8 cellular contexts compared by ENCODE assay signal in genomic region chr5:174323878-174324281, GRCh38.
DNase-seq lines count a peak whose midpoint lies in the region; ATAC-seq and TF ChIP-seq lines count a peak whose summit lies in the region.

No MANE protein-coding gene starts in this region.

- no peak overlapping the region for H3K9ac ChIP-seq in adipocyte (ENCODE audit: low read length)

- peaks cover 17% of the 10 kb centered on the region for H3K27me3 Mint-ChIP-seq in memory B cell

- H3K36me3 Mint-ChIP-seq in memory B cell, result no peaks in the 10 kb centered on the region

- DNase-seq in Daoy (ENCODE audit: low read depth) (peak; percentile 87), LoVo (ENCODE audit: low spot score) (peak; percentile 55), adipocyte (ENCODE audit: low read depth) (peak; percentile 14), memory B cell (ENCODE audit: low spot score in 2 of 2) (no peak), foreskin melanocyte (no peak), NCI-H1694 (lab: John Stamatoyannopoulos, UW) (no peak), right atrium auricular region (ENCODE audit: low spot score) (no peak)

- H3K4me3 Mint-ChIP-seq in memory B cell, result no peak overlapping the region

- no peaks in the 10 kb centered on the region for H3K9me3 ChIP-seq in adipocyte (ENCODE audit: control insufficient read depth, low read length)
- H3K9me3 ChIP-seq in right atrium auricular region, result no peaks in the 10 kb centered on the region

- ATAC-seq in GM19468 (IDR thresholded peaks at IDR 0.05; ENCODE audit: extremely low read depth, unreplicated experiment) (peak; percentile 50), memory B cell (ENCODE audit: low read depth) (peak; percentile 22)

- H3K27ac Mint-ChIP-seq in memory B cell, result no peak overlapping the region

- no peak for TF ChIP-seq CTCF in right atrium auricular region (IDR thresholded peaks at IDR 0.05)

- H3K36me3 ChIP-seq in adipocyte (ENCODE audit: control insufficient read depth, insufficient read depth, low read length, severe bottlenecking), result no peaks in the 10 kb centered on the region
- no peaks in the 10 kb centered on the region for H3K36me3 ChIP-seq in right atrium auricular region

- no peak overlapping the region for H3K4me3 ChIP-seq in adipocyte (ENCODE audit: low read length)
- no peak overlapping the region for H3K4me3 ChIP-seq in right atrium auricular region

- peaks cover 5% of the 10 kb centered on the region for H3K9me3 Mint-ChIP-seq in memory B cell

- H3K4me1 Mint-ChIP-seq in memory B cell, result no peaks in the 10 kb centered on the region

- peaks cover 5% of the 10 kb centered on the region for H3K4me1 ChIP-seq in adipocyte (ENCODE audit: control insufficient read depth, insufficient read depth, low read length)
- no peaks in the 10 kb centered on the region for H3K4me1 ChIP-seq in right atrium auricular region

- H3K27me3 ChIP-seq in adipocyte (replicated peaks; ENCODE audit: control insufficient read depth, insufficient read depth, low read length) (peaks cover 17% of the 10 kb centered on the region), right atrium auricular region (no peaks in the 10 kb centered on the region)

- H3K27ac ChIP-seq in right atrium auricular region, result no peak overlapping the region

Comparison
In these comparisons a context has a peak if more than half of its experiments do, and no peak if none do; other contexts are left out.
1. DNase-seq: peak in Daoy (single experiment), LoVo (single experiment) and adipocyte (single experiment); none in memory B cell (0 of 2), foreskin melanocyte (single experiment), NCI-H1694 (single experiment) and right atrium auricular region (single experiment).